16 cellular contexts compared by ENCODE assay signal in the genomic region with DNA sequence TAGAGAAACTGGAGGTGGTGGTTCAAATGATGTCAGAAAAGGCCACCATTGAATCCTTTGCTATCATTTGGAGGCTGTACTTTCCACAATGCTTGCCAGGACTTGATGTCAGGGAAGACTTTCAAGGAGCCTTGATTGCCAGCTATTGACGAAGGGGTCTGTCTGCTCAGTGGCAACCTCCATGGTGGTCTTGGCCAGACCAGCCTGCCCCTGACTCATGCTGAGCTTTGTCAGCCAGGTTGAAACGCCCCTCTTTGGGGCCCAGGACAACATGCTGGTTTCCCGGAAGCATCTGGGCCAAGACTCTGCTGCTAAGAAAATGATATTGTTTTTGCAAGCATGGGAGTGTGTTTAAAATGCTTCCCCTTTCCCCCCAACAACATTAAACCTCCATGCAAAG. TPM values are rescaled to one million over a fixed set of nuclear protein-coding genes. Genes with fewer than 3 reads are reported as not detected.
A peak's percentile ranks its signal among the peaks of the same experiment; 100 is the strongest.
DNase-seq lines count a peak whose midpoint lies in the region; ATAC-seq and TF ChIP-seq lines count a peak whose summit lies in the region.
"Had no signal": no experiment of that assay in that cellular context is flagged by ENCODE, and none has a peak within 500 bp of the region (broad histone marks: within the 10 kb centered on the region; RNA-seq: fewer than 3 reads in every experiment).

No MANE protein-coding gene starts in this region.

- H3K27me3 Mint-ChIP-seq in GM23338 (ENCODE audit: insufficient read depth, low read depth, poor library complexity): no peaks in the 10 kb centered on the region
- H3K27me3 Mint-ChIP-seq in brain: peaks cover 12% of the 10 kb centered on the region
- no peaks in the 10 kb centered on the region for H3K27me3 Mint-ChIP-seq in mesothelial cell of epicardium (ENCODE audit: low read depth)

- H3K9me3 Mint-ChIP-seq in GM23338 (no peaks in the 10 kb centered on the region; the same call in 2 of the 3 replicates), brain (peaks cover 0 to 7% (median 0%) of the 10 kb centered on the region in 5 experiments), mesothelial cell of epicardium (peaks cover 6% of the 10 kb centered on the region)

- peaks cover 45% of the 10 kb centered on the region for H3K36me3 Mint-ChIP-seq in GM23338 (ENCODE audit: low read depth)
- H3K36me3 Mint-ChIP-seq in brain: no peaks in the 10 kb centered on the region
- H3K36me3 Mint-ChIP-seq in mesothelial cell of epicardium: no peaks in the 10 kb centered on the region

- no peak overlapping the region for H3K4me3 ChIP-seq in GM23338
- no peak overlapping the region for H3K4me3 ChIP-seq in right atrium auricular region
- H3K4me3 ChIP-seq: A549 had no signal

- H3K79me2 ChIP-seq in GM23338 (replicated peaks; ENCODE audit: insufficient read depth): peaks cover 91% of the 10 kb centered on the region

- H3K4me1 Mint-ChIP-seq in GM23338 (peaks cover 45% of the 10 kb centered on the region), brain (peaks cover 12% of the 10 kb centered on the region), mesothelial cell of epicardium (peaks cover 47% of the 10 kb centered on the region)

- peaks cover 9% of the 10 kb centered on the region; the same call in 1 of the 2 replicates for H4K20me1 ChIP-seq in GM23338 (replicated peaks; ENCODE audit: insufficient read depth)

- H3K9me2 ChIP-seq in GM23338 (ENCODE audit: insufficient read depth): no peaks in the 10 kb centered on the region

- H3K27ac ChIP-seq in GM23338 (ENCODE audit: low read depth) (peak overlapping the region; percentile 74; the same call in 1 of the 2 replicates), right atrium auricular region (peak overlapping the region; percentile 54 to 64)
- H3K27ac ChIP-seq: A549, C4-2B, RWPE1 had no signal

- H3K27me3 ChIP-seq in GM23338 (ENCODE audit: insufficient read depth) (no peaks in the 10 kb centered on the region), right atrium auricular region (no peaks in the 10 kb centered on the region)

- H3K4me2 ChIP-seq in GM23338: peak overlapping the region; percentile 35
- H3K4me2 ChIP-seq: A549 had no signal

- H3F3A ChIP-seq in GM23338 (replicated peaks; ENCODE audit: low read depth): no peaks in the 10 kb centered on the region

- H3K27ac Mint-ChIP-seq in GM23338: 0 out of 2 replicates have a peak overlapping the region, but pooled peaks have one; percentile 42
- H3K27ac Mint-ChIP-seq in brain: peak overlapping the region in 3 of 5 experiments; percentile 52 to 69 (median 57)
- peak overlapping the region; percentile 79 for H3K27ac Mint-ChIP-seq in mesothelial cell of epicardium

- H3K4me3 Mint-ChIP-seq in GM23338 (peak overlapping the region; percentile 16; the same call in 1 of the 3 replicates), brain (no peak overlapping the region), mesothelial cell of epicardium (no peak overlapping the region)

- ATAC-seq in GM23338 (peak; percentile 14; the same call in 1 of the 3 replicates), HG02938 (IDR thresholded peaks at IDR 0.05; ENCODE audit: unreplicated experiment) (no peak), HG02885 (IDR thresholded peaks at IDR 0.05; ENCODE audit: poor library complexity, unreplicated experiment) (no peak)
- ATAC-seq: A549 had no signal

- no peak overlapping the region for H2AFZ ChIP-seq in GM23338

- H3K4me1 ChIP-seq in GM23338 (ENCODE audit: insufficient read depth) (peaks cover 38% of the 10 kb centered on the region), right atrium auricular region (peaks cover 0 to 9% of the 10 kb centered on the region in 2 donors)
- H3K4me1 ChIP-seq: A549 had no signal

- H3K36me3 ChIP-seq in GM23338 (ENCODE audit: insufficient read depth) (no peaks in the 10 kb centered on the region; the same call in none of the 2 replicates), right atrium auricular region (no peaks in the 10 kb centered on the region)

- DNase-seq in GM23338 (ENCODE audit: low spot score): no peak
- DNase-seq in right atrium auricular region (ENCODE audit: low spot score): no peak
- DNase-seq in mesothelial cell of epicardium (ENCODE audit: low spot score in 2 of 2, unreplicated experiment in 2 of 2): no peak
- no peak for DNase-seq in NCI-H1048 (lab: John Stamatoyannopoulos, UW)
- no peak for DNase-seq in germinal center (ENCODE audit: low spot score)
- DNase-seq: DMS153; EL; H7; KBM-7; NK-92 treated with Interleukin-12 subunit alpha and Interleukin-12 subunit beta, amount 100 ng/mL, for 24 hours had no signal

- no peaks in the 10 kb centered on the region for H3K9me3 ChIP-seq in right atrium auricular region
- H3K9me3 ChIP-seq: A549 had no signal

- TF ChIP-seq CTCF in GM23338 (conservative IDR thresholded peaks at IDR 0.05; ENCODE audit: low read depth in 2 of 2): no peak
- TF ChIP-seq CTCF in brain (conservative IDR thresholded peaks at IDR 0.05): no peak
- no peak for TF ChIP-seq CTCF in right atrium auricular region (IDR thresholded peaks at IDR 0.05)
- TF ChIP-seq CTCF in mesothelial cell of epicardium (IDR thresholded peaks at IDR 0.05; ENCODE audit: unreplicated experiment): no peak

TF ChIP-seq in GM23338, 12 proteins besides CTCF, POLR2A, EP300 and RAD21 (continues in another document):
- TF ChIP-seq CREB1 (CRISPR knock-in tag; IDR thresholded peaks at IDR 0.05; ENCODE audit: low read depth) (no peak), EZH2phosphoT487 (IDR thresholded peaks at IDR 0.05; ENCODE audit: unreplicated experiment) (no peak), POLR2AphosphoS5 (IDR thresholded peaks at IDR 0.05; ENCODE audit: low read depth) (no peak), JUNB (IDR thresholded peaks at IDR 0.05; ENCODE audit: unreplicated experiment) (no peak), NANOG (IDR thresholded peaks at IDR 0.05; ENCODE audit: borderline replicate concordance) (no peak), STAT1 (IDR thresholded peaks at IDR 0.05; ENCODE audit: unreplicated experiment) (no peak)
- TF ChIP-seq, protein P1, sequence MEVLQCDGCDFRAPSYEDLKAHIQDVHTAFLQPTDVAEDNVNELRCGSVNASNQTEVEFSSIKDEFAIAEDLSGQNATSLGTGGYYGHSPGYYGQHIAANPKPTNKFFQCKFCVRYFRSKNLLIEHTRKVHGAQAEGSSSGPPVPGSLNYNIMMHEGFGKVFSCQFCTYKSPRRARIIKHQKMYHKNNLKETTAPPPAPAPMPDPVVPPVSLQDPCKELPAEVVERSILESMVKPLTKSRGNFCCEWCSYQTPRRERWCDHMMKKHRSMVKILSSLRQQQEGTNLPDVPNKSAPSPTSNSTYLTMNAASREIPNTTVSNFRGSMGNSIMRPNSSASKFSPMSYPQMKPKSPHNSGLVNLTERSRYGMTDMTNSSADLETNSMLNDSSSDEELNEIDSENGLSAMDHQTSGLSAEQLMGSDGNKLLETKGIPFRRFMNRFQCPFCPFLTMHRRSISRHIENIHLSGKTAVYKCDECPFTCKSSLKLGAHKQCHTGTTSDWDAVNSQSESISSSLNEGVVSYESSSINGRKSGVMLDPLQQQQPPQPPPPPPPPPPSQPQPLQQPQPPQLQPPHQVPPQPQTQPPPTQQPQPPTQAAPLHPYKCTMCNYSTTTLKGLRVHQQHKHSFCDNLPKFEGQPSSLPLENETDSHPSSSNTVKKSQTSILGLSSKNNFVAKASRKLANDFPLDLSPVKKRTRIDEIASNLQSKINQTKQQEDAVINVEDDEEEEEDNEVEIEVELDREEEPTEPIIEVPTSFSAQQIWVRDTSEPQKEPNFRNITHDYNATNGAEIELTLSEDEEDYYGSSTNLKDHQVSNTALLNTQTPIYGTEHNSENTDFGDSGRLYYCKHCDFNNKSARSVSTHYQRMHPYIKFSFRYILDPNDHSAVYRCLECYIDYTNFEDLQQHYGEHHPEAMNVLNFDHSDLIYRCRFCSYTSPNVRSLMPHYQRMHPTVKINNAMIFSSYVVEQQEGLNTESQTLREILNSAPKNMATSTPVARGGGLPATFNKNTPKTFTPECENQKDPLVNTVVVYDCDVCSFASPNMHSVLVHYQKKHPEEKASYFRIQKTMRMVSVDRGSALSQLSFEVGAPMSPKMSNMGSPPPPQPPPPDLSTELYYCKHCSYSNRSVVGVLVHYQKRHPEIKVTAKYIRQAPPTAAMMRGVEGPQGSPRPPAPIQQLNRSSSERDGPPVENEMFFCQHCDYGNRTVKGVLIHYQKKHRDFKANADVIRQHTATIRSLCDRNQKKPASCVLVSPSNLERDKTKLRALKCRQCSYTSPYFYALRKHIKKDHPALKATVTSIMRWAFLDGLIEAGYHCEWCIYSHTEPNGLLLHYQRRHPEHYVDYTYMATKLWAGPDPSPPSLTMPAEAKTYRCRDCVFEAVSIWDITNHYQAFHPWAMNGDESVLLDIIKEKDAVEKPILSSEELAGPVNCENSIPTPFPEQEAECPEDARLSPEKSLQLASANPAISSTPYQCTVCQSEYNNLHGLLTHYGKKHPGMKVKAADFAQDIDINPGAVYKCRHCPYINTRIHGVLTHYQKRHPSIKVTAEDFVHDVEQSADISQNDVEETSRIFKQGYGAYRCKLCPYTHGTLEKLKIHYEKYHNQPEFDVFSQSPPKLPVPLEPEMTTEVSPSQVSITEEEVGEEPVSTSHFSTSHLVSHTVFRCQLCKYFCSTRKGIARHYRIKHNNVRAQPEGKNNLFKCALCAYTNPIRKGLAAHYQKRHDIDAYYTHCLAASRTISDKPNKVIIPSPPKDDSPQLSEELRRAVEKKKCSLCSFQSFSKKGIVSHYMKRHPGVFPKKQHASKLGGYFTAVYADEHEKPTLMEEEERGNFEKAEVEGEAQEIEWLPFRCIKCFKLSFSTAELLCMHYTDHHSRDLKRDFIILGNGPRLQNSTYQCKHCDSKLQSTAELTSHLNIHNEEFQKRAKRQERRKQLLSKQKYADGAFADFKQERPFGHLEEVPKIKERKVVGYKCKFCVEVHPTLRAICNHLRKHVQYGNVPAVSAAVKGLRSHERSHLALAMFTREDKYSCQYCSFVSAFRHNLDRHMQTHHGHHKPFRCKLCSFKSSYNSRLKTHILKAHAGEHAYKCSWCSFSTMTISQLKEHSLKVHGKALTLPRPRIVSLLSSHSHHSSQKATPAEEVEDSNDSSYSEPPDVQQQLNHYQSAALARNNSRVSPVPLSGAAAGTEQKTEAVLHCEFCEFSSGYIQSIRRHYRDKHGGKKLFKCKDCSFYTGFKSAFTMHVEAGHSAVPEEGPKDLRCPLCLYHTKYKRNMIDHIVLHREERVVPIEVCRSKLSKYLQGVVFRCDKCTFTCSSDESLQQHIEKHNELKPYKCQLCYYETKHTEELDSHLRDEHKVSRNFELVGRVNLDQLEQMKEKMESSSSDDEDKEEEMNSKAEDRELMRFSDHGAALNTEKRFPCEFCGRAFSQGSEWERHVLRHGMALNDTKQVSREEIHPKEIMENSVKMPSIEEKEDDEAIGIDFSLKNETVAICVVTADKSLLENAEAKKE (CRISPR knock-in tag; IDR thresholded peaks at IDR 0.05): no peak

RNA-seq across cellular contexts. Expression of a gene that starts 26.7 kb away (rescaled TPM):
- total RNA-seq in GM23338 (2014; rRNA removed; shearing (Covaris generic)): 57.8 and 58.0 TPM in 2 replicates
- polyA plus RNA-seq in GM23338 (2016; fragmentation: Nextera tagmentation; extraction: Ambion mirVana) (19.4 and 20.0 TPM in 2 replicates), brain (ENCODE audit: insufficient read depth, low read depth, low replicate concordance) (9.1 TPM)
- total RNA-seq in right atrium auricular region (10 to 100 TPM; 16.4 to 29.8 TPM), mesothelial cell of epicardium (34.1 to 36.4 TPM (median 35.7 TPM) in 3 replicates)
